Comparison of ENCODE assay signal across 8 cellular contexts in the genomic region with DNA sequence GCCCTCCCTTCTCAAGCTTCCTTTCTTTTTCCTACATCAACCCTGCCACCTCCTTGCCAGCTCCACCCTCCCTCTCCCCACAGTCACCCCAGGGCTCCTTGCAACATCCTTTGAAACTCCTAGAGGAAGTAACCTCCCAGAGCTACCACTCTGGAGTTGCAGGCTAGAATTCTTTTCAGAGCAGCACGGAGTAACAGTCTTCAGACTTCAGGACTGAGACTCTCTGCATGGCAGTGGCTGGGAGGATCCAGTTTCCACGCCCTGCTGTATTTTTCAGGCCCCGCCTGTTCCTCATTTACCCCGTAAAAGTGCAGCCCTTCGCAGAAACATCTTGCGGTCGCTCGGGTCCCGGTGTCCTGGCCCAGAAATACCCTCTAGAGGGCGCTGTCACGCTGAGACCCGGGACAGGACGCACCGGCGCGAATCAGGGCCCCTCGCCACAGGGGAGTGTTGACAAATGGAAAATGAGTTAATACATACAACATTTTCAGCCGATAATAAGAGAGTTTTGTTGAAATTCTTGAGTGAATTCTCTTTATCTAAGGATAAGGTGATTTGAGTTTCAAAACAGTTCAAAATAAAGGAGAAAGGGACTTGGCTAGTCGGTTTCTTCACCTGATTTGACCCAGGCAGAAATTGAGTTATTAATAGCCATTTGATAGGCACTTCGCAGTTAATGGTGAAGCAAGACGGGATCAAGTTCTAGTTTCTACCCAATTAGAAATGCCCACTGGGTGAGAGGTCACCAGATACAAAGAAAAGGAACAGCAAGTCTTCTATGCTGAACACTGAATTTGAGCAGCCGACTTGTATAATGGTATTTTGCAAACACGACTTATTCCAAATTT. TPM values are rescaled to one million over a fixed set of nuclear protein-coding genes. Genes with fewer than 3 reads are reported as not detected.
DNase-seq lines count a peak whose midpoint lies in the region; ATAC-seq, FAIRE-seq and TF ChIP-seq lines count a peak whose summit lies in the region.

No MANE protein-coding gene starts in this region.

- H3K9me3 ChIP-seq in DND-41 (ENCODE audit: insufficient read depth, low read length, severe bottlenecking) = no peaks in the 10 kb centered on the region
- H3K9me3 ChIP-seq in psoas muscle = no peaks in the 10 kb centered on the region

- no peaks in the 10 kb centered on the region for H3F3A ChIP-seq in GM23338 (replicated peaks; ENCODE audit: low read depth)

- H3K36me3 Mint-ChIP-seq in GM23338 (ENCODE audit: low read depth) = no peaks in the 10 kb centered on the region

- TF ChIP-seq CTCF in DND-41 (IDR thresholded peaks at IDR 0.05; ENCODE audit: borderline replicate concordance, extremely low read depth, low read length, poor library complexity, severe bottlenecking) = peak; percentile 89
- TF ChIP-seq CTCF in GM23338 (conservative IDR thresholded peaks at IDR 0.05; ENCODE audit: low read depth in 2 of 2) = peak; percentile 94 to 98
- TF ChIP-seq CTCF in LNCAP (IDR thresholded peaks at IDR 0.05) = peak; percentile 76
- peak; percentile 82 for TF ChIP-seq CTCF in psoas muscle (IDR thresholded peaks at IDR 0.05)

- H3K9me2 ChIP-seq in GM23338 (ENCODE audit: insufficient read depth) = no peaks in the 10 kb centered on the region

- H3K4me1 ChIP-seq in DND-41 (ENCODE audit: insufficient read depth, low read length) (peaks cover 18% of the 10 kb centered on the region), GM23338 (ENCODE audit: insufficient read depth) (peaks cover 10% of the 10 kb centered on the region; the same call in 1 of the 2 replicates), psoas muscle (peaks cover 54% of the 10 kb centered on the region)

- H3K4me3 ChIP-seq in DND-41 (ENCODE audit: low read depth in 1 of 2, low read length in 2 of 2) (peak overlapping the region in 1 of 2 experiments; percentile 45; a peak in 2 of 4 replicates), GM23338 (peak overlapping the region; percentile 38), psoas muscle (peak overlapping the region; percentile 57)

- peaks cover 14% of the 10 kb centered on the region for H3K4me1 Mint-ChIP-seq in GM23338

- H2AFZ ChIP-seq in DND-41 (ENCODE audit: low read depth, low read length) (peak overlapping the region; percentile 75), GM23338 (peak overlapping the region; percentile 60)

- H3K4me2 ChIP-seq in DND-41 (ENCODE audit: insufficient read depth, low read length) (peak overlapping the region; percentile 66), GM23338 (peak overlapping the region; percentile 68)

- peaks cover 9% of the 10 kb centered on the region for H3K27me3 Mint-ChIP-seq in GM23338 (ENCODE audit: insufficient read depth, low read depth, poor library complexity)

- FAIRE-seq in urothelium cell line (lab: Jason Lieb, UNC) = no peak

- peak overlapping the region; percentile 63 for H3K4me3 Mint-ChIP-seq in GM23338

- H3K9ac ChIP-seq in DND-41 (ENCODE audit: low read depth, low read length) = peak overlapping the region; percentile 23

- ATAC-seq in DND-41 (ENCODE audit: insufficient read depth, low read depth) = peak; percentile 95
- peak; percentile 90 for ATAC-seq in GM23338
- ATAC-seq in psoas muscle = peak; percentile 80 to 86 (median 84)

- no peaks in the 10 kb centered on the region for H4K20me1 ChIP-seq in DND-41 (ENCODE audit: insufficient read depth, low read length)
- no peaks in the 10 kb centered on the region for H4K20me1 ChIP-seq in GM23338 (replicated peaks; ENCODE audit: insufficient read depth)

- H3K27me3 ChIP-seq in DND-41 (ENCODE audit: insufficient read depth, low read length, poor library complexity) (no peaks in the 10 kb centered on the region), GM23338 (ENCODE audit: insufficient read depth) (no peaks in the 10 kb centered on the region), psoas muscle (ENCODE audit: insufficient read depth in 3 of 3, low read length in 2 of 3) (no peaks in the 10 kb centered on the region)

- H3K36me3 ChIP-seq in DND-41 (ENCODE audit: insufficient read depth, low read length) (no peaks in the 10 kb centered on the region), GM23338 (ENCODE audit: insufficient read depth) (no peaks in the 10 kb centered on the region), psoas muscle (ENCODE audit: insufficient read depth in 1 of 2, low read depth in 1 of 2) (no peaks in the 10 kb centered on the region)

- 3 to 5% (median 5%) methylated on average over 23 of the region's 23 CpGs for WGBS in psoas muscle, 3 donors

- H3K79me2 ChIP-seq in DND-41 (ENCODE audit: insufficient read depth, low read length) (no peaks in the 10 kb centered on the region), GM23338 (replicated peaks; ENCODE audit: insufficient read depth) (no peaks in the 10 kb centered on the region)

- no peaks in the 10 kb centered on the region for H3K9me3 Mint-ChIP-seq in GM23338

- no peak overlapping the region for H3K27ac ChIP-seq in DND-41 (ENCODE audit: low read length)
- no peak overlapping the region for H3K27ac ChIP-seq in GM23338 (ENCODE audit: low read depth)
- peak overlapping the region; percentile 90 for H3K27ac ChIP-seq in psoas muscle

- intact Hi-C loops in cardiac septum (cut with DNase I) = no loop called here
- intact Hi-C loops in psoas muscle (cut with DNase I) = loop anchor here (1.0 to 10.0 kb wide), 2 partner anchors 91 to 214 kb away; no protein-coding TSS in a partner anchor

- no peak overlapping the region for H3K27ac Mint-ChIP-seq in GM23338

- DNase-seq in DND-41 (peak; percentile 92), GM23338 (ENCODE audit: low spot score) (peak; percentile 91), T follicular helper cell (ENCODE audit: low read depth) (peak; percentile 68), cardiac septum (ENCODE audit: low spot score) (peak; percentile 88), psoas muscle (peak; percentile 90 to 93), urothelium cell line (ENCODE audit: low spot score) (peak; percentile 93)
- DNase-seq in activated naive CD8-positive, alpha-beta T cell treated with anti-CD3 and anti-CD28 coated beads, Interleukin-2, amount 50 U/mL, for 16 hours (ENCODE audit: low read depth, low spot score) = peak; percentile 75

TF ChIP-seq in GM23338, 12 proteins besides CTCF, POLR2A, EP300 and RAD21 (continues in another document):
- TF ChIP-seq ZNF331 (CRISPR knock-in tag; IDR thresholded peaks at IDR 0.05; ENCODE audit: low read depth) = no peak
- no peak for TF ChIP-seq ZNF114 (CRISPR knock-in tag; IDR thresholded peaks at IDR 0.05)
- no peak for TF ChIP-seq POLR2AphosphoS5 (IDR thresholded peaks at IDR 0.05; ENCODE audit: low read depth)
- TF ChIP-seq EZH2 (IDR thresholded peaks at IDR 0.05; ENCODE audit: low read depth, unreplicated experiment) = no peak
- TF ChIP-seq, protein P1, sequence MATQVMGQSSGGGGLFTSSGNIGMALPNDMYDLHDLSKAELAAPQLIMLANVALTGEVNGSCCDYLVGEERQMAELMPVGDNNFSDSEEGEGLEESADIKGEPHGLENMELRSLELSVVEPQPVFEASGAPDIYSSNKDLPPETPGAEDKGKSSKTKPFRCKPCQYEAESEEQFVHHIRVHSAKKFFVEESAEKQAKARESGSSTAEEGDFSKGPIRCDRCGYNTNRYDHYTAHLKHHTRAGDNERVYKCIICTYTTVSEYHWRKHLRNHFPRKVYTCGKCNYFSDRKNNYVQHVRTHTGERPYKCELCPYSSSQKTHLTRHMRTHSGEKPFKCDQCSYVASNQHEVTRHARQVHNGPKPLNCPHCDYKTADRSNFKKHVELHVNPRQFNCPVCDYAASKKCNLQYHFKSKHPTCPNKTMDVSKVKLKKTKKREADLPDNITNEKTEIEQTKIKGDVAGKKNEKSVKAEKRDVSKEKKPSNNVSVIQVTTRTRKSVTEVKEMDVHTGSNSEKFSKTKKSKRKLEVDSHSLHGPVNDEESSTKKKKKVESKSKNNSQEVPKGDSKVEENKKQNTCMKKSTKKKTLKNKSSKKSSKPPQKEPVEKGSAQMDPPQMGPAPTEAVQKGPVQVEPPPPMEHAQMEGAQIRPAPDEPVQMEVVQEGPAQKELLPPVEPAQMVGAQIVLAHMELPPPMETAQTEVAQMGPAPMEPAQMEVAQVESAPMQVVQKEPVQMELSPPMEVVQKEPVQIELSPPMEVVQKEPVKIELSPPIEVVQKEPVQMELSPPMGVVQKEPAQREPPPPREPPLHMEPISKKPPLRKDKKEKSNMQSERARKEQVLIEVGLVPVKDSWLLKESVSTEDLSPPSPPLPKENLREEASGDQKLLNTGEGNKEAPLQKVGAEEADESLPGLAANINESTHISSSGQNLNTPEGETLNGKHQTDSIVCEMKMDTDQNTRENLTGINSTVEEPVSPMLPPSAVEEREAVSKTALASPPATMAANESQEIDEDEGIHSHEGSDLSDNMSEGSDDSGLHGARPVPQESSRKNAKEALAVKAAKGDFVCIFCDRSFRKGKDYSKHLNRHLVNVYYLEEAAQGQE (IDR thresholded peaks at IDR 0.05; ENCODE audit: unreplicated experiment) = no peak
- TF ChIP-seq NANOG (IDR thresholded peaks at IDR 0.05; ENCODE audit: borderline replicate concordance) = no peak
- TF ChIP-seq EZH2phosphoT487 (IDR thresholded peaks at IDR 0.05; ENCODE audit: unreplicated experiment) = no peak
- TF ChIP-seq, protein P2, sequence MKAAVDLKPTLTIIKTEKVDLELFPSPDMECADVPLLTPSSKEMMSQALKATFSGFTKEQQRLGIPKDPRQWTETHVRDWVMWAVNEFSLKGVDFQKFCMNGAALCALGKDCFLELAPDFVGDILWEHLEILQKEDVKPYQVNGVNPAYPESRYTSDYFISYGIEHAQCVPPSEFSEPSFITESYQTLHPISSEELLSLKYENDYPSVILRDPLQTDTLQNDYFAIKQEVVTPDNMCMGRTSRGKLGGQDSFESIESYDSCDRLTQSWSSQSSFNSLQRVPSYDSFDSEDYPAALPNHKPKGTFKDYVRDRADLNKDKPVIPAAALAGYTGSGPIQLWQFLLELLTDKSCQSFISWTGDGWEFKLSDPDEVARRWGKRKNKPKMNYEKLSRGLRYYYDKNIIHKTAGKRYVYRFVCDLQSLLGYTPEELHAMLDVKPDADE (IDR thresholded peaks at IDR 0.05) = no peak

RNA-seq across cellular contexts. Expression of a gene that starts 18.5 kb away (rescaled TPM):
- total RNA-seq in GM23338 (2014; rRNA removed; shearing (Covaris generic)) = 0.10 TPM in 1 of 2 replicates, not detected in the other
- polyA plus RNA-seq in GM23338 (2016; fragmentation: Nextera tagmentation; extraction: Ambion mirVana) (0.17 TPM in 1 of 2 replicates, not detected in the other), psoas muscle (under 1 TPM; 0.35 to 0.97 (median 0.82) TPM)
- total RNA-seq in cardiac septum (not detected), psoas muscle (under 1 TPM in 3 of 4 donors, not detected in 1; 0.18 to 0.36 (median 0.22) TPM)

RNA-seq across cellular contexts. Expression of a gene that starts 58.0 kb away (rescaled TPM):
- total RNA-seq in GM23338 (2014; rRNA removed; shearing (Covaris generic)) = 7.1 and 9.5 TPM in 2 replicates
- polyA plus RNA-seq in GM23338 (2016; fragmentation: Nextera tagmentation; extraction: Ambion mirVana) = 4.4 and 5.4 TPM in 2 replicates
- 27.8 TPM for total RNA-seq in cardiac septum
- 100 to 1,000 TPM; 109 to 382 (median 250) TPM for total RNA-seq in psoas muscle
- 100 to 1,000 TPM in 2 of 3 donors, 10 to 100 TPM in 1; 82.0 to 291 (median 146) TPM for polyA plus RNA-seq in psoas muscle
